Comparison of ENCODE assay signal across 9 cellular contexts in the genomic region with DNA sequence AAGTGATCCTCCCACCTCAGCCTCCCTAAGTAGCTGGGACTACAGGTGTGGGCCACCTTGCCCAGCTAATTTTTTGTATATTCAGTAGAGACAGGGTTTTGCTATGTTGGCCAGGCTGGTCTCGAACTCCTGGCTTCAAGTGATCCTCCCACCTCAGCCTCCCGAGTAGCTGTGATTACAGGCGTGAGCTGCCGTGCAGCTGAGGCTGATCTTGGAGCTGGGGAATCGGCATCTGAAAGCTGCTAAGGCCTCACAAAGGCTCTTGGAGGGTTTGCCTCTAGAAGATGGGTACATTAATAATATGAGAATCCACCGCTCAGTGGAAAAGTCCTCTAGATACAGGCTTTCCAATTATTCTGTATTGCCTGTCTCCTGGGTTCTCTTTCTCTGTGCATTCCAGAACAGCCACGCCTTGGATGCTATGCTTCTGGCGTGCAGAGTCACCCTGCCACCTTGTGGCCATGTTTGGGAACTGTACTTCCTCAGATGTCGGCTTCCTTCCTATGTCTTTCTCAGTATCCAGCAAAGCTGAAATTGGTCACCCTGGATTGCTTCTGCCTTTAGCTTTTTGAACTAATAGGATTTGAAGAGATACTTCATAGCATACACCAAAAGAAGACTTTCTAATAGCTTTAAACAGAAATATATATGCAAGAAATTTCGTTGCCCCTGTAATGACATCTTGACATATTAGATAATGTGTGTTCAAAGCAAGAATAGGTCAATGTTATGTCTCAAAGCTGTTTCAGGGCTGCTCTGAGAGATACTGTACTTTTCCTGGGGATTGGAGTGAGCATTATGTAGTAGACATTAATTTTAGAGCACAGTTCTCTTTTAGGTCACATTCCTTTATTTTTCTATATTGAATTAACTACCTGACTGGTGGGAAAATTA. TPM values are rescaled to one million over a fixed set of nuclear protein-coding genes. Genes with fewer than 3 reads are reported as not detected.
A peak's percentile ranks its signal among the peaks of the same experiment; 100 is the strongest.
DNase-seq lines count a peak whose midpoint lies in the region; ATAC-seq, FAIRE-seq and TF ChIP-seq lines count a peak whose summit lies in the region.
"Had no signal": no experiment of that assay in that cellular context is flagged by ENCODE, and none has a peak within 500 bp of the region (broad histone marks: within the 10 kb centered on the region; RNA-seq: fewer than 3 reads in every experiment).

No MANE protein-coding gene starts in this region.

- no peak overlapping the region for H3K4me3 ChIP-seq in CD4-positive, alpha-beta memory T cell (ENCODE audit: low read length in 2 of 2)
- H3K4me3 ChIP-seq in HL-60 (replicated peaks; ENCODE audit: insufficient read depth, low read length): no peak overlapping the region
- H3K4me3 ChIP-seq in endothelial cell of umbilical vein (replicated peaks in 1 of 3; ENCODE audit: insufficient read depth in 1 of 3, low read depth in 1 of 3, low read length in 3 of 3): no peak overlapping the region

- no peaks in the 10 kb centered on the region for H3K27me3 ChIP-seq in CD4-positive, alpha-beta memory T cell (ENCODE audit: insufficient read depth, low read length)
- no peaks in the 10 kb centered on the region for H3K27me3 ChIP-seq in HL-60 (ENCODE audit: insufficient read depth, poor library complexity, severe bottlenecking)
- H3K27me3 ChIP-seq in endothelial cell of umbilical vein (ENCODE audit: control insufficient read depth in 2 of 2, insufficient read depth in 2 of 2, low read length in 2 of 2): no peaks in the 10 kb centered on the region

- POLR2A ChIA-PET in CD4-positive, alpha-beta memory T cell (lab: Charles Lee; ENCODE audit: partially characterized antibody): interaction anchor here (0.7 to 1.0 kb wide), 2 partner anchors 360 to 376 kb away, joined by 3 to 4 read pairs; no protein-coding TSS in a partner anchor
- POLR2A ChIA-PET in endothelial cell of umbilical vein (lab: Charles Lee): no interaction called here

- peak; percentile 79 for ATAC-seq in GM19397 (IDR thresholded peaks at IDR 0.05; ENCODE audit: unreplicated experiment)

- no peak overlapping the region for H3K4me3 Mint-ChIP-seq in CD4-positive, alpha-beta memory T cell
- H3K4me3 Mint-ChIP-seq: activated naive CD8-positive, alpha-beta T cell had no signal

- no TSS peak for BruUV-seq in endothelial cell of umbilical vein (replicated peaks; lab: Mats Ljungman, UMichigan)

- H3K27ac ChIP-seq in CD4-positive, alpha-beta memory T cell (ENCODE audit: low read depth, low read length): no peak overlapping the region
- H3K27ac ChIP-seq in HL-60 (replicated peaks): no peak overlapping the region
- peak overlapping the region; percentile 72 for H3K27ac ChIP-seq in endothelial cell of umbilical vein (ENCODE audit: insufficient read depth, low read depth, low read length)

- peaks cover 1 to 7% of the 10 kb centered on the region in 2 donors for H3K27me3 Mint-ChIP-seq in CD4-positive, alpha-beta memory T cell

- H4K20me1 ChIP-seq in endothelial cell of umbilical vein (replicated peaks; ENCODE audit: control insufficient read depth, extremely low read depth, insufficient read depth, low read length): no peaks in the 10 kb centered on the region

- H3K9me3 ChIP-seq in CD4-positive, alpha-beta memory T cell (ENCODE audit: control insufficient read depth in 1 of 2, low read length in 2 of 2): no peaks in the 10 kb centered on the region
- H3K9me3 ChIP-seq in endothelial cell of umbilical vein (replicated peaks; ENCODE audit: control insufficient read depth, insufficient read depth, low read length): no peaks in the 10 kb centered on the region

- intact Hi-C loops in CD4-positive, alpha-beta memory T cell (cut with micrococcal nuclease): loop anchor here (1.0 to 10.0 kb wide), 8 partner anchors 75 to 568 kb away; partner anchors contain the start of gene SNAPC1
- intact Hi-C loops in endothelial cell of umbilical vein (cut with micrococcal nuclease): loop anchor here (1.0 to 5.0 kb wide), 7 partner anchors 87 to 569 kb away; partner anchors contain the start of gene HIF1A

- TF ChIP-seq CTCF in HL-60 (IDR thresholded peaks at IDR 0.05; ENCODE audit: insufficient read depth, low read length) (peak; percentile 37), endothelial cell of umbilical vein (IDR thresholded peaks at IDR 0.05; ENCODE audit: extremely low read depth in 1 of 2, insufficient read depth in 1 of 2, low read depth in 1 of 2, low read length in 2 of 2) (peak; percentile 85)

- H3K36me3 Mint-ChIP-seq in CD4-positive, alpha-beta memory T cell: no peaks in the 10 kb centered on the region
- H3K36me3 Mint-ChIP-seq: activated naive CD8-positive, alpha-beta T cell had no signal

- H3K36me3 ChIP-seq in CD4-positive, alpha-beta memory T cell (ENCODE audit: insufficient read depth, low read length): no peaks in the 10 kb centered on the region
- H3K36me3 ChIP-seq in endothelial cell of umbilical vein (ENCODE audit: control insufficient read depth in 2 of 2, extremely low read depth in 1 of 2, insufficient read depth in 2 of 2, low read length in 2 of 2): no peaks in the 10 kb centered on the region

- dilution Hi-C loops in endothelial cell of umbilical vein (cut with MboI; ENCODE audit: extremely low pct_ligation_motif_present, low sequenced_read_pairs): no loop called here

- no peaks in the 10 kb centered on the region for H3K4me1 ChIP-seq in CD4-positive, alpha-beta memory T cell (ENCODE audit: insufficient read depth, low read length)
- H3K4me1 ChIP-seq in endothelial cell of umbilical vein (ENCODE audit: control insufficient read depth, extremely low read depth, insufficient read depth, low read length): peaks cover 34% of the 10 kb centered on the region

- H2AFZ ChIP-seq in endothelial cell of umbilical vein (ENCODE audit: low read depth, low read length): no peak overlapping the region

- H3K27ac Mint-ChIP-seq in CD4-positive, alpha-beta memory T cell: no peak overlapping the region
- H3K27ac Mint-ChIP-seq: activated naive CD8-positive, alpha-beta T cell had no signal

- H3K4me2 ChIP-seq in endothelial cell of umbilical vein (ENCODE audit: insufficient read depth, low read length): no peak overlapping the region

- no peaks in the 10 kb centered on the region for H3K9me3 Mint-ChIP-seq in CD4-positive, alpha-beta memory T cell

- DNase-seq in CD4-positive, alpha-beta memory T cell: peak; percentile 64 to 72 (median 67)
- DNase-seq in HL-60 (ENCODE audit: low read depth in 1 of 2, low spot score in 1 of 2) (peak in 1 of 2 experiments; percentile 52), NOMO-1 treated with dmso at 0.1 percent for 144 hours (lab: John Stamatoyannopoulos, UW; ENCODE audit: unreplicated experiment) (peak; percentile 40), endothelial cell of umbilical vein (ENCODE audit: low read depth, low spot score) (peak; percentile 84), myocyte (ENCODE audit: low read depth) (peak; percentile 82)
- peak; percentile 43 to 50 for DNase-seq in activated CD8-positive, alpha-beta memory T cell treated with anti-CD3 and anti-CD28 coated beads for 4 hours (ENCODE audit: low read depth in 2 of 2)
- peak; percentile 47 for DNase-seq in stimulated activated CD8-positive, alpha-beta memory T cell treated with anti-CD3 and anti-CD28 coated beads, Interleukin-7, amount 100 ng/mL, for 24 hours (ENCODE audit: low read depth)

- CTCF ChIA-PET in CD4-positive, alpha-beta memory T cell (lab: Charles Lee; ENCODE audit: partially characterized antibody): interaction anchor here (0.7 to 6.3 kb wide), 76 partner anchors 8 to 1212 kb away, joined by 3 to 60 read pairs (median 4); partner anchors contain the start of genes SNAPC1, SYT16 and TMEM30B
- CTCF ChIA-PET in endothelial cell of umbilical vein (lab: Charles Lee): interaction anchor here (0.6 to 3.3 kb wide), 50 partner anchors 10 to 572 kb away, joined by 3 to 42 read pairs (median 4); partner anchors contain the start of genes PRKCH and TMEM30B

- no peaks in the 10 kb centered on the region for H3K4me1 Mint-ChIP-seq in CD4-positive, alpha-beta memory T cell

- no peak for TF ChIP-seq POLR2A in endothelial cell of umbilical vein (IDR thresholded peaks at IDR 0.05; ENCODE audit: low read depth, low read length)

- FAIRE-seq in endothelial cell of umbilical vein (lab: Jason Lieb, UNC): peak; percentile 86

- H3K9ac ChIP-seq in endothelial cell of umbilical vein (replicated peaks; ENCODE audit: extremely low read depth, insufficient read depth, low read length): no peak overlapping the region

- no peaks in the 10 kb centered on the region for H3K79me2 ChIP-seq in endothelial cell of umbilical vein (ENCODE audit: control insufficient read depth, insufficient read depth, low read length)

- no peaks in the 10 kb centered on the region for H3K9me1 ChIP-seq in endothelial cell of umbilical vein (replicated peaks; ENCODE audit: control insufficient read depth, extremely low read depth, insufficient read depth, low read length)

TF ChIP-seq in endothelial cell of umbilical vein, 7 proteins besides CTCF, POLR2A, EP300 and RAD21:
- TF ChIP-seq GATA2 (IDR thresholded peaks at IDR 0.05; ENCODE audit: insufficient read depth, insufficient read length, low read depth, low read length): no peak
- no peak for TF ChIP-seq MYC (IDR thresholded peaks at IDR 0.05; ENCODE audit: low read depth, low read length)
- TF ChIP-seq POLR2AphosphoS5 (IDR thresholded peaks at IDR 0.05; ENCODE audit: insufficient read depth, low read depth, low read length): no peak
- TF ChIP-seq MAX (IDR thresholded peaks at IDR 0.05; ENCODE audit: insufficient read depth, insufficient read length): no peak
- TF ChIP-seq JUN (IDR thresholded peaks at IDR 0.05; ENCODE audit: borderline replicate concordance, insufficient read depth, insufficient read length, low read depth): no peak
- TF ChIP-seq EZH2 (IDR thresholded peaks at IDR 0.05; ENCODE audit: borderline replicate concordance, low read depth, low read length, severe bottlenecking): no peak
- no peak for TF ChIP-seq FOS (IDR thresholded peaks at IDR 0.05; ENCODE audit: borderline replicate concordance, insufficient read depth, low read length)

RNA-seq across cellular contexts. Expression of gene SYT16, which starts 25.1 kb away (rescaled TPM):
- not detected for total RNA-seq in CD4-positive, alpha-beta memory T cell
- polyA plus RNA-seq in CD4-positive, alpha-beta memory T cell: not detected
- total RNA-seq in endothelial cell of umbilical vein: 0.20 and 0.53 TPM in 2 replicates
- polyA plus RNA-seq in endothelial cell of umbilical vein: 0.08 and 0.19 TPM in 2 replicates
- polyA plus RNA-seq in endothelial cell of umbilical vein (2011; cell fraction: cytosol; rRNA removed): 0.06 and 0.09 TPM in 2 replicates
- polyA plus RNA-seq in endothelial cell of umbilical vein (2011; cell fraction: nucleus; rRNA removed): 0.11 and 0.62 TPM in 2 replicates
- polyA plus RNA-seq in endothelial cell of umbilical vein (2012): 0.21 and 1.2 TPM in 2 replicates
- 1.8 and 2.4 TPM in 2 replicates for polyA minus RNA-seq in endothelial cell of umbilical vein
- polyA minus RNA-seq in endothelial cell of umbilical vein (2011; cell fraction: cytosol; rRNA and poly(A)+ RNA removed): not detected
- polyA minus RNA-seq in endothelial cell of umbilical vein (2011; cell fraction: nucleus; rRNA and poly(A)+ RNA removed): 0.87 and 1.8 TPM in 2 replicates
- total RNA-seq in myocyte: not detected in 2 replicates
- polyA plus RNA-seq in myocyte (2012): 0.03 TPM
